ENCODE assay signal across 19 cellular contexts in genomic region chr3:133058243-133058642, GRCh38. TPM values are rescaled to one million over a fixed set of nuclear protein-coding genes. Genes with fewer than 3 reads are reported as not detected.
A peak's percentile ranks its signal among the peaks of the same experiment; 100 is the strongest.
DNase-seq lines count a peak whose midpoint lies in the region; ATAC-seq and TF ChIP-seq lines count a peak whose summit lies in the region.
"Had no signal": no experiment of that assay in that cellular context is flagged by ENCODE, and none has a peak within 500 bp of the region (broad histone marks: within the 10 kb centered on the region; RNA-seq: fewer than 3 reads in every experiment).

No MANE protein-coding gene starts in this region.

- H3K4me2 ChIP-seq in H9 (ENCODE audit: insufficient read depth, insufficient read length, low read length) (no peak overlapping the region), mesenchymal stem cell (ENCODE audit: low read length, poor library complexity, severe bottlenecking) (no peak overlapping the region)
- H3K4me2 ChIP-seq: BLaER1 had no signal

- H3K4me1 Mint-ChIP-seq in H9 = peaks cover 23 to 39% of the 10 kb centered on the region in 2 experiments
- H3K4me1 Mint-ChIP-seq in stimulated activated memory B cell treated with anti-CD40 and anti-IgM and Interleukin-4, amounts not matched to agents 10 μg/mL and 1 μg/mL and 100 μg/mL, for 72 hours = no peaks in the 10 kb centered on the region
- H3K4me1 Mint-ChIP-seq: CD4-positive, alpha-beta memory T cell; T-cell had no signal

- H3K4me3 Mint-ChIP-seq in H9 = no peak overlapping the region
- H3K4me3 Mint-ChIP-seq in stimulated activated memory B cell treated with anti-CD40 and anti-IgM and Interleukin-4, amounts not matched to agents 10 μg/mL and 1 μg/mL and 100 μg/mL, for 72 hours = no peak overlapping the region
- H3K4me3 Mint-ChIP-seq: CD4-positive, alpha-beta memory T cell; T-cell had no signal

- TF ChIP-seq POLR2A in esophagus muscularis mucosa (IDR thresholded peaks at IDR 0.05; ENCODE audit: low read depth) = no peak
- no peak for TF ChIP-seq POLR2A in erythroblast (IDR thresholded peaks at IDR 0.05; ENCODE audit: low read length)

- H2AK5ac ChIP-seq in H9 (ENCODE audit: insufficient read length, low read length) = no peak overlapping the region
- no peak overlapping the region for H2AK5ac ChIP-seq in mesenchymal stem cell (ENCODE audit: low read length, severe bottlenecking)

- no peaks in the 10 kb centered on the region for H3K79me1 ChIP-seq in H9 (ENCODE audit: insufficient read depth, low read depth, low read length, poor library complexity, severe bottlenecking)
- no peaks in the 10 kb centered on the region for H3K79me1 ChIP-seq in mesenchymal stem cell (replicated peaks; ENCODE audit: low read length, poor library complexity, severe bottlenecking)

- H3K4me1 ChIP-seq in H9 (ENCODE audit: insufficient read depth, low read length) (peaks cover 9% of the 10 kb centered on the region; the same call in 1 of the 2 replicates), esophagus muscularis mucosa (peaks cover 0 to 50% (median 30%) of the 10 kb centered on the region in 4 donors), mesenchymal stem cell (ENCODE audit: control insufficient read depth, insufficient read depth, low read depth, low read length) (no peaks in the 10 kb centered on the region)
- H3K4me1 ChIP-seq: BLaER1, Caco-2 had no signal

- H3K14ac ChIP-seq in H9 (ENCODE audit: insufficient read depth, low read length) (no peak overlapping the region; the same call in 1 of the 2 replicates), mesenchymal stem cell (ENCODE audit: low read length in 2 of 2) (no peak overlapping the region)

- TF ChIP-seq CTCF in H9 (conservative IDR thresholded peaks at IDR 0.05) (no peak), esophagus muscularis mucosa (IDR thresholded peaks at IDR 0.05) (no peak)

- H3T11ph ChIP-seq in H9 (ENCODE audit: low read length) = no peak overlapping the region

- H3K9ac ChIP-seq in H9 (ENCODE audit: extremely low read depth, insufficient read length, low read length) (no peak overlapping the region), mesenchymal stem cell (ENCODE audit: low read length) (no peak overlapping the region)
- H3K9ac ChIP-seq: BLaER1 had no signal

- H2BK5ac ChIP-seq in H9 (ENCODE audit: insufficient read length, low read length) (no peak overlapping the region), mesenchymal stem cell (ENCODE audit: low read depth, low read length, poor library complexity, severe bottlenecking) (no peak overlapping the region)

- H3K27ac ChIP-seq in H9 (ENCODE audit: insufficient read length, low read depth, low read length) (no peak overlapping the region), esophagus muscularis mucosa (replicated peaks in 1 of 4) (peak overlapping the region in 3 of 4 donors; percentile 34 to 47 (median 34)), mesenchymal stem cell (ENCODE audit: low read length, poor library complexity, severe bottlenecking) (no peak overlapping the region)
- H3K27ac ChIP-seq: BLaER1, SJCRH30 had no signal

- no peak overlapping the region for H3K56ac ChIP-seq in H9 (ENCODE audit: insufficient read length, low read depth, low read length)

- H3K79me2 ChIP-seq in H9 (ENCODE audit: insufficient read depth, low read length) = no peaks in the 10 kb centered on the region

- peak overlapping the region in 2 of 3 experiments; percentile 56 to 70; a peak in 3 of 7 replicates for H3K27ac Mint-ChIP-seq in H9
- H3K27ac Mint-ChIP-seq in stimulated activated memory B cell treated with anti-CD40 and anti-IgM and Interleukin-4, amounts not matched to agents 10 μg/mL and 1 μg/mL and 100 μg/mL, for 72 hours = no peak overlapping the region
- H3K27ac Mint-ChIP-seq: CD4-positive, alpha-beta memory T cell; T-cell had no signal

- no peak overlapping the region for H3K18ac ChIP-seq in H9 (ENCODE audit: insufficient read length, low read depth, low read length)
- no peak overlapping the region for H3K18ac ChIP-seq in mesenchymal stem cell (ENCODE audit: low read depth in 1 of 2, low read length in 2 of 2)

- H4K8ac ChIP-seq in H9 (replicated peaks; ENCODE audit: insufficient read length, low read depth, low read length) (no peak overlapping the region), mesenchymal stem cell (ENCODE audit: low read length) (no peak overlapping the region)

- no peak overlapping the region for H2BK12ac ChIP-seq in H9 (ENCODE audit: insufficient read length, low read depth, low read length)
- no peak overlapping the region for H2BK12ac ChIP-seq in mesenchymal stem cell (ENCODE audit: low read length in 2 of 2)

- no peak overlapping the region for H3K23ac ChIP-seq in H9 (ENCODE audit: insufficient read length, low read depth, low read length)
- no peak overlapping the region for H3K23ac ChIP-seq in mesenchymal stem cell (ENCODE audit: low read length in 2 of 2)

- H3K36me3 ChIP-seq in esophagus muscularis mucosa (no peaks in the 10 kb centered on the region), mesenchymal stem cell (ENCODE audit: control insufficient read depth in 1 of 2, insufficient read depth in 2 of 2, low read depth in 1 of 2, low read length in 2 of 2) (no peaks in the 10 kb centered on the region)
- H3K36me3 ChIP-seq: BLaER1, MG63 had no signal

- H2BK120ac ChIP-seq in H9 (ENCODE audit: low read depth, low read length, poor library complexity, severe bottlenecking) (no peak overlapping the region), mesenchymal stem cell (ENCODE audit: low read depth, low read length) (no peak overlapping the region)

- H3K4ac ChIP-seq in H9 (ENCODE audit: low read depth, low read length) = no peak overlapping the region
- H3K4ac ChIP-seq in mesenchymal stem cell (ENCODE audit: low read depth in 1 of 2, low read length in 2 of 2) = no peak overlapping the region

- no peak for TF ChIP-seq EP300 in esophagus muscularis mucosa (IDR thresholded peaks at IDR 0.05)

- H3K27me3 Mint-ChIP-seq in H9 (ENCODE audit: low read depth) = peaks cover 2% of the 10 kb centered on the region; the same call in 1 of the 2 replicates
- H3K27me3 Mint-ChIP-seq in stimulated activated memory B cell treated with anti-CD40 and anti-IgM and Interleukin-4, amounts not matched to agents 10 μg/mL and 1 μg/mL and 100 μg/mL, for 72 hours = peaks cover 9% of the 10 kb centered on the region

- H3K23me2 ChIP-seq in H9 (ENCODE audit: insufficient read length, low read depth, low read length, poor library complexity, severe bottlenecking) = no peaks in the 10 kb centered on the region

- no CpG with 5 or more reads among the region's 4 CpGs for WGBS in H9 (ENCODE audit: extremely low coverage, insufficient read length, low lambda C conversion rate)
- WGBS in esophagus muscularis mucosa = 85% methylated on average over 4 of the region's 4 CpGs
- WGBS in mesenchymal stem cell = 69% methylated on average over 4 of the region's 4 CpGs

- H4K91ac ChIP-seq in H9 (ENCODE audit: insufficient read length, low read depth, low read length) (no peak overlapping the region), mesenchymal stem cell (ENCODE audit: low read length) (no peak overlapping the region)

- no peaks in the 10 kb centered on the region; a peak in 1 of 7 replicates for H3K36me3 Mint-ChIP-seq in H9 (ENCODE audit: insufficient read depth in 1 of 3, low read depth in 3 of 3)
- no peaks in the 10 kb centered on the region for H3K36me3 Mint-ChIP-seq in stimulated activated memory B cell treated with anti-CD40 and anti-IgM and Interleukin-4, amounts not matched to agents 10 μg/mL and 1 μg/mL and 100 μg/mL, for 72 hours
- H3K36me3 Mint-ChIP-seq: CD4-positive, alpha-beta memory T cell; T-cell had no signal

- no peak overlapping the region for H2BK20ac ChIP-seq in H9 (ENCODE audit: low read depth, low read length, poor library complexity, severe bottlenecking)

- DNase-seq in H9 = peak; percentile 37
- peak; percentile 47 for DNase-seq in NCI-H2029 treated with DMSO at 0.1 percent for 48 hours (lab: John Stamatoyannopoulos, UW)
- no peak for DNase-seq in esophagus muscularis mucosa (ENCODE audit: extremely low spot score)
- DNase-seq in amygdala (lab: John Stamatoyannopoulos, UW) = no peak
- DNase-seq in mesenchymal stem cell = no peak
- no peak for DNase-seq in erythroblast (lab: John Stamatoyannopoulos, UW)
- DNase-seq: Caco-2; CD4-positive, alpha-beta memory T cell; DMS 273 treated with DMSO at 0.1 percent for 48 hours; MG63; NCI-H1436; NCI-H2081; SJCRH30; T-cell had no signal

- H2AFZ ChIP-seq in H9 (ENCODE audit: low read length) = no peak overlapping the region
- H2AFZ ChIP-seq in mesenchymal stem cell (ENCODE audit: low read depth, low read length) = no peak overlapping the region

- H2BK15ac ChIP-seq in H9 (ENCODE audit: low read depth, low read length) (no peak overlapping the region), mesenchymal stem cell (ENCODE audit: low read depth, poor library complexity, severe bottlenecking) (no peak overlapping the region)

- H3K27me3 ChIP-seq in H9 (ENCODE audit: insufficient read depth, low read length) = no peaks in the 10 kb centered on the region
- H3K27me3 ChIP-seq in esophagus muscularis mucosa = no peaks in the 10 kb centered on the region
- H3K27me3 ChIP-seq in mesenchymal stem cell (ENCODE audit: control insufficient read depth in 1 of 2, insufficient read depth in 1 of 2, low read length in 2 of 2) = peaks cover 0 to 3% of the 10 kb centered on the region in 2 experiments
- H3K27me3 ChIP-seq: BLaER1, MG63, SJCRH30 had no signal

- H3K9me3 ChIP-seq in H9 (ENCODE audit: control insufficient read depth, low read depth, low read length) = no peaks in the 10 kb centered on the region
- H3K9me3 ChIP-seq in esophagus muscularis mucosa = no peaks in the 10 kb centered on the region
- no peaks in the 10 kb centered on the region for H3K9me3 ChIP-seq in mesenchymal stem cell (ENCODE audit: control insufficient read depth, low read length)
- H3K9me3 ChIP-seq: BLaER1, Caco-2, MG63, SJCRH30 had no signal

- H3K4me3 ChIP-seq in esophagus muscularis mucosa (no peak overlapping the region), mesenchymal stem cell (ENCODE audit: insufficient read depth in 1 of 2, low read depth in 1 of 2, low read length in 2 of 2) (no peak overlapping the region)
- H3K4me3 ChIP-seq: BLaER1, MG63, SJCRH30 had no signal

- no peaks in the 10 kb centered on the region for H3K9me3 Mint-ChIP-seq in H9
- H3K9me3 Mint-ChIP-seq in stimulated activated memory B cell treated with anti-CD40 and anti-IgM and Interleukin-4, amounts not matched to agents 10 μg/mL and 1 μg/mL and 100 μg/mL, for 72 hours = no peaks in the 10 kb centered on the region
- H3K9me3 Mint-ChIP-seq: T-cell had no signal

- ATAC-seq in stimulated activated memory B cell treated with anti-CD40 and anti-IgM and Interleukin-4, amounts not matched to agents 10 μg/mL and 1 μg/mL and 100 μg/mL, for 72 hours = peak; percentile 4
- ATAC-seq: Panc1 had no signal

- intact Hi-C loops in esophagus muscularis mucosa (cut with DNase I) = no loop called here

- H4K5ac ChIP-seq in H9 (ENCODE audit: insufficient read length, low read depth, low read length) = no peak overlapping the region

- no peaks in the 10 kb centered on the region for H4K20me1 ChIP-seq in H9 (ENCODE audit: control insufficient read depth, insufficient read depth, insufficient read length)
- H4K20me1 ChIP-seq: BLaER1 had no signal

RNA-seq across cellular contexts. Expression of gene TMEM108, which starts 20.1 kb away (rescaled TPM):
- total RNA-seq in H9 (2021) (3.5 and 5.0 TPM in 2 replicates), esophagus muscularis mucosa (10 to 100 TPM in 3 of 4 donors, 1 to 10 TPM in 1; 8.6 to 12.1 (median 11.2) TPM)
- polyA plus RNA-seq in mesenchymal stem cell (2013, experiment 1 of 2) = 0.15 TPM
- polyA plus RNA-seq in mesenchymal stem cell (2013, experiment 2 of 2) = 0.07 TPM
- total RNA-seq: Caco-2; CD4-positive, alpha-beta memory T cell; G401; NCI-H460 had no signal
- polyA plus RNA-seq: CD4-positive, alpha-beta memory T cell had no signal

Comparison
In these comparisons a context has a peak if more than half of its experiments do, and no peak if none do; other contexts are left out.
1. DNase-seq: peak in H9 (single experiment) and NCI-H2029 treated with DMSO at 0.1 percent for 48 hours (single experiment); none in esophagus muscularis mucosa (single experiment), amygdala (0 of 56), mesenchymal stem cell (single experiment) and erythroblast (0 of 2).
2. H3K27ac ChIP-seq: peak in esophagus muscularis mucosa (3 of 4); none in H9 (single experiment) and mesenchymal stem cell (single experiment).